In the genomic region with DNA sequence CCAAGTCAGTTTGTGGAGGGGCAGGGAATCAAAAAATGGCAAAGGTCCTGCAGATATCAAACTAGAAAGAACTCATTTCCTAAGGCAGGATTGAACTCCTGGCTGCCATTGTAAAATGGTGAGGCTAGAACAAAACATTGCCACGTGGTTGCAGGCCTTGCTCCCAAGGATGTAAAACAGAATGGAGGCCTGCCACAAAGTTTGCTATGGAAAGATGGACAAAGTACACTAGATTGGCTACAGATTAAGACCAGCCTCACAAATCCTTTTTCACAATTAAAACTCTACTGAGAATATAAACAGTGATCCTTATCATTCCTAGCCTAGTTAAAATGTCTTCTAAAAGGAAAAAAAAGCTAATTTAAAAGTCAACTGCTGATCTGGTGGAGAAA, we compare ENCODE assay signal across 1 cellular context.
TF ChIP-seq lines count a peak whose summit lies in the region.

No MANE protein-coding gene starts in this region.

TF ChIP-seq in H1, 55 proteins besides CTCF, POLR2A, EP300 and RAD21:
- TF ChIP-seq SUZ12 (IDR thresholded peaks at IDR 0.05; ENCODE audit: low read length) (no peak), SP1 (IDR thresholded peaks at IDR 0.05; ENCODE audit: low read depth, low read length) (no peak), BACH1 (IDR thresholded peaks at IDR 0.05; ENCODE audit: low read length) (no peak), MAX (IDR thresholded peaks at IDR 0.05) (peak; percentile 43; the same call in 1 of the 2 replicates), E2F6 (IDR thresholded peaks at IDR 0.05) (no peak), CREB1 (IDR thresholded peaks at IDR 0.05) (no peak)
